Comparison of ENCODE assay signal across 10 cellular contexts in genomic region chr19:5103061-5103701, GRCh38.
DNase-seq lines count a peak whose midpoint lies in the region; ATAC-seq, FAIRE-seq and TF ChIP-seq lines count a peak whose summit lies in the region.
"Had no signal": no experiment of that assay in that cellular context is flagged by ENCODE, and none has a peak within 500 bp of the region (broad histone marks: within the 10 kb centered on the region; RNA-seq: fewer than 3 reads in every experiment).

No MANE protein-coding gene starts in this region.

- H3K27ac ChIP-seq in layer of hippocampus (ENCODE audit: low read depth, low read length) (peak overlapping the region; percentile 57), tibial nerve (peak overlapping the region; percentile 21 to 79 (median 56))
- H3K27ac ChIP-seq: SJSA1 had no signal

- peaks cover 2 to 45% (median 9%) of the 10 kb centered on the region in 3 donors for H3K36me3 ChIP-seq in tibial nerve

- ATAC-seq in GM21447 (IDR thresholded peaks at IDR 0.05; ENCODE audit: unreplicated experiment): no peak

- H3K9me3 ChIP-seq in tibial nerve: peaks cover 0 to 24% (median 6%) of the 10 kb centered on the region in 4 donors

- no peak overlapping the region for H3K4me3 ChIP-seq in tibial nerve
- H3K4me3 ChIP-seq: SJSA1 had no signal

- peaks cover 0 to 63% (median 22%) of the 10 kb centered on the region in 4 donors for H3K4me1 ChIP-seq in tibial nerve
- H3K4me1 ChIP-seq: SJSA1 had no signal

- TF ChIP-seq EP300 in tibial nerve (IDR thresholded peaks at IDR 0.05): peak in 1 of 2 donors; percentile 22

- 33 to 40% methylated on average over 23 to 26 of the region's 29 CpGs for WGBS in tibial nerve, 2 donors

- DNase-seq in NCI-H2196 treated with DMSO at 0.1 percent for 48 hours (lab: John Stamatoyannopoulos, UW; ENCODE audit: unreplicated experiment) (peak; percentile 50), cerebellum (ENCODE audit: low spot score) (peak; percentile 85), tibial nerve (ENCODE audit: low spot score in 2 of 2) (peak; percentile 24 to 32), GM19238 (ENCODE audit: insufficient read length, low spot score) (no peak), GM12892 (ENCODE audit: insufficient read length) (no peak)
- DNase-seq: effector CD8-positive, alpha-beta T cell; mammary epithelial cell had no signal

- no peaks in the 10 kb centered on the region for H3K27me3 ChIP-seq in layer of hippocampus (ENCODE audit: control insufficient read depth, insufficient read depth, low read length)
- H3K27me3 ChIP-seq in tibial nerve: no peaks in the 10 kb centered on the region
- H3K27me3 ChIP-seq: SJSA1 had no signal

- TF ChIP-seq POLR2A in tibial nerve (IDR thresholded peaks at IDR 0.05) (no peak), GM12892 (IDR thresholded peaks at IDR 0.05; ENCODE audit: low read depth, low read length) (no peak)

- no peak for TF ChIP-seq CTCF in tibial nerve (IDR thresholded peaks at IDR 0.05)

- no peak for FAIRE-seq in GM12892 (lab: Jason Lieb, UNC)

Comparison
In these comparisons a context has a peak if more than half of its experiments do, and no peak if none do; other contexts are left out.
1. DNase-seq: peak in NCI-H2196 treated with DMSO at 0.1 percent for 48 hours (single experiment), cerebellum (single experiment) and tibial nerve (2 of 2); none in GM19238 (single experiment) and GM12892 (single experiment).